24 cellular contexts compared by ENCODE assay signal in genomic region chrX:20225488-20225833, GRCh38. TPM values are rescaled to one million over a fixed set of nuclear protein-coding genes. Genes with fewer than 3 reads are reported as not detected.
DNase-seq lines count a peak whose midpoint lies in the region; ATAC-seq, FAIRE-seq and TF ChIP-seq lines count a peak whose summit lies in the region.
"Had no signal": no experiment of that assay in that cellular context is flagged by ENCODE, and none has a peak within 500 bp of the region (broad histone marks: within the 10 kb centered on the region; RNA-seq: fewer than 3 reads in every experiment).

No MANE protein-coding gene starts in this region.

- H3K36me3 Mint-ChIP-seq in activated CD4-positive, alpha-beta T cell treated with anti-CD3 and anti-CD28 coated beads for 36 hours (ENCODE audit: low read depth): peaks cover 21% of the 10 kb centered on the region
- H3K36me3 Mint-ChIP-seq in CD8-positive, alpha-beta memory T cell: peaks cover 3 to 47% (median 5%) of the 10 kb centered on the region in 3 donors
- H3K36me3 Mint-ChIP-seq in progenitor cell of endocrine pancreas (ENCODE audit: insufficient read depth): peaks cover 10% of the 10 kb centered on the region

- H3K27ac Mint-ChIP-seq in activated CD4-positive, alpha-beta T cell treated with anti-CD3 and anti-CD28 coated beads for 36 hours: peak overlapping the region; percentile 55
- H3K27ac Mint-ChIP-seq in CD8-positive, alpha-beta memory T cell: peak overlapping the region in 5 of 8 donors; percentile 28 to 86 (median 63)
- H3K27ac Mint-ChIP-seq in progenitor cell of endocrine pancreas: no peak overlapping the region

- no TSS peak for BruUV-seq in endothelial cell of umbilical vein (replicated peaks; lab: Mats Ljungman, UMichigan)

- no peaks in the 10 kb centered on the region for H3K9me3 Mint-ChIP-seq in activated CD4-positive, alpha-beta T cell treated with anti-CD3 and anti-CD28 coated beads for 36 hours (ENCODE audit: low read depth)
- peaks cover 0 to 2% (median 0%) of the 10 kb centered on the region in 5 donors for H3K9me3 Mint-ChIP-seq in CD8-positive, alpha-beta memory T cell
- H3K9me3 Mint-ChIP-seq in progenitor cell of endocrine pancreas (ENCODE audit: low read depth): peaks cover 28% of the 10 kb centered on the region

- peaks cover 42% of the 10 kb centered on the region for H3K4me1 Mint-ChIP-seq in activated CD4-positive, alpha-beta T cell treated with anti-CD3 and anti-CD28 coated beads for 36 hours
- peaks cover 39 to 89% (median 77%) of the 10 kb centered on the region in 3 donors for H3K4me1 Mint-ChIP-seq in CD8-positive, alpha-beta memory T cell
- peaks cover 1% of the 10 kb centered on the region for H3K4me1 Mint-ChIP-seq in progenitor cell of endocrine pancreas (ENCODE audit: low read depth)

- no peaks in the 10 kb centered on the region for H3K27me3 Mint-ChIP-seq in activated CD4-positive, alpha-beta T cell treated with anti-CD3 and anti-CD28 coated beads for 36 hours
- peaks cover 0 to 3% of the 10 kb centered on the region in 2 donors for H3K27me3 Mint-ChIP-seq in CD8-positive, alpha-beta memory T cell
- no peaks in the 10 kb centered on the region for H3K27me3 Mint-ChIP-seq in progenitor cell of endocrine pancreas

- no peaks in the 10 kb centered on the region for H3K36me3 ChIP-seq in CD8-positive, alpha-beta memory T cell (ENCODE audit: insufficient read depth, low read length)
- no peaks in the 10 kb centered on the region for H3K36me3 ChIP-seq in endothelial cell of umbilical vein (ENCODE audit: control insufficient read depth in 2 of 2, extremely low read depth in 1 of 2, insufficient read depth in 2 of 2, low read length in 2 of 2)
- H3K36me3 ChIP-seq: prostate gland, thoracic aorta, WERI-Rb-1 had no signal

- CTCF ChIA-PET in activated CD4-positive, alpha-beta T cell treated with anti-CD3 and anti-CD28 coated beads for 36 hours (lab: Charles Lee): no interaction called here
- CTCF ChIA-PET in CD8-positive, alpha-beta memory T cell (lab: Charles Lee): no interaction called here
- CTCF ChIA-PET in endothelial cell of umbilical vein (lab: Charles Lee): no interaction called here
- CTCF ChIA-PET in HEK293T (lab: Yijun Ruan, JAX): no interaction called here

- no peak overlapping the region for H3K4me3 ChIP-seq in CD8-positive, alpha-beta memory T cell (ENCODE audit: low read length)
- no peak overlapping the region for H3K4me3 ChIP-seq in endothelial cell of umbilical vein (replicated peaks in 1 of 3; ENCODE audit: insufficient read depth in 1 of 3, low read depth in 1 of 3, low read length in 3 of 3)
- H3K4me3 ChIP-seq: lung, prostate gland, thoracic aorta had no signal

- H3K9me1 ChIP-seq in endothelial cell of umbilical vein (replicated peaks; ENCODE audit: control insufficient read depth, extremely low read depth, insufficient read depth, low read length): no peaks in the 10 kb centered on the region

- peaks cover 11% of the 10 kb centered on the region for H3K4me1 ChIP-seq in CD8-positive, alpha-beta memory T cell (ENCODE audit: insufficient read depth, low read length)
- peaks cover 12% of the 10 kb centered on the region for H3K4me1 ChIP-seq in endothelial cell of umbilical vein (ENCODE audit: control insufficient read depth, extremely low read depth, insufficient read depth, low read length)
- H3K4me1 ChIP-seq: prostate gland had no signal

- intact Hi-C loops in activated CD4-positive, alpha-beta T cell treated with anti-CD3 and anti-CD28 coated beads for 36 hours (cut with DNase I, micrococcal nuclease): loop anchor here (1.0 to 5.0 kb wide), 3 partner anchors 39 to 372 kb away; no protein-coding TSS in a partner anchor
- intact Hi-C loops in endothelial cell of umbilical vein (cut with micrococcal nuclease): no loop called here

- TF ChIP-seq CTCF in endothelial cell of umbilical vein (IDR thresholded peaks at IDR 0.05; ENCODE audit: extremely low read depth in 1 of 2, insufficient read depth in 1 of 2, low read depth in 1 of 2, low read length in 2 of 2): no peak
- TF ChIP-seq CTCF in progenitor cell of endocrine pancreas (IDR thresholded peaks at IDR 0.05; ENCODE audit: unreplicated experiment): no peak

- H3K4me2 ChIP-seq in endothelial cell of umbilical vein (ENCODE audit: insufficient read depth, low read length): no peak overlapping the region
- H3K4me2 ChIP-seq: KMS-11 had no signal

- H3K27ac ChIP-seq in CD8-positive, alpha-beta memory T cell (ENCODE audit: low read depth, low read length): no peak overlapping the region
- no peak overlapping the region for H3K27ac ChIP-seq in endothelial cell of umbilical vein (ENCODE audit: insufficient read depth, low read depth, low read length)
- H3K27ac ChIP-seq: 22Rv1, KMS-11, prostate gland, thoracic aorta, WERI-Rb-1 had no signal

- no peak for TF ChIP-seq POLR2A in endothelial cell of umbilical vein (IDR thresholded peaks at IDR 0.05; ENCODE audit: low read depth, low read length)

- dilution Hi-C loops in endothelial cell of umbilical vein (cut with MboI; ENCODE audit: extremely low pct_ligation_motif_present, low sequenced_read_pairs): no loop called here

- no peaks in the 10 kb centered on the region for H3K9me3 ChIP-seq in CD8-positive, alpha-beta memory T cell (ENCODE audit: low read length)
- no peaks in the 10 kb centered on the region for H3K9me3 ChIP-seq in endothelial cell of umbilical vein (replicated peaks; ENCODE audit: control insufficient read depth, insufficient read depth, low read length)
- H3K9me3 ChIP-seq: prostate gland, thoracic aorta had no signal

- H3K79me2 ChIP-seq in endothelial cell of umbilical vein (ENCODE audit: control insufficient read depth, insufficient read depth, low read length): no peaks in the 10 kb centered on the region

- POLR2A ChIA-PET in activated CD4-positive, alpha-beta T cell treated with anti-CD3 and anti-CD28 coated beads for 36 hours (lab: Charles Lee): interaction anchor here (0.8 kb wide), 1 partner anchor 174 kb away, joined by 8 read pairs; no protein-coding TSS in a partner anchor
- POLR2A ChIA-PET in CD8-positive, alpha-beta memory T cell (lab: Charles Lee): interaction anchor here (0.6 kb wide), 1 partner anchor 194 kb away, joined by 4 read pairs; no protein-coding TSS in a partner anchor
- POLR2A ChIA-PET in endothelial cell of umbilical vein (lab: Charles Lee) (no interaction called here), HEK293T (lab: Yijun Ruan, JAX) (no interaction called here)

- no peak for DNase-seq in activated CD4-positive, alpha-beta T cell treated with anti-CD3 and anti-CD28 coated beads for 36 hours
- DNase-seq in activated CD4-positive, alpha-beta T cell treated with anti-CD3 and anti-CD28 coated beads for 1 hour: no peak
- no peak for DNase-seq in CD8-positive, alpha-beta memory T cell
- peak; percentile 28 for DNase-seq in endothelial cell of umbilical vein (ENCODE audit: low read depth, low spot score)
- DNase-seq in HEK293T (ENCODE audit: extremely low spot score): no peak
- no peak for DNase-seq in cortex of kidney (lab: John Stamatoyannopoulos, UW)
- no peak for DNase-seq in progenitor cell of endocrine pancreas (ENCODE audit: low spot score, unreplicated experiment)
- DNase-seq: activated naive CD4-positive, alpha-beta T cell; aorta; COR-L47; DMS79; erythroblast; hippocampal formation; NCI-H2171; NCI-H526; stimulated activated CD4-positive, alpha-beta T cell treated with anti-CD3 and anti-CD28 coated beads, Interleukin-1b, Interleukin-23, amount 100 ng/mL, for 48 hours; WERI-Rb-1 had no signal

- H3K27me3 ChIP-seq in CD8-positive, alpha-beta memory T cell (ENCODE audit: insufficient read depth, low read length, poor library complexity, severe bottlenecking): no peaks in the 10 kb centered on the region
- H3K27me3 ChIP-seq in endothelial cell of umbilical vein (ENCODE audit: control insufficient read depth in 2 of 2, insufficient read depth in 2 of 2, low read length in 2 of 2): no peaks in the 10 kb centered on the region

- no peak overlapping the region for H3K9ac ChIP-seq in endothelial cell of umbilical vein (replicated peaks; ENCODE audit: extremely low read depth, insufficient read depth, low read length)
- H3K9ac ChIP-seq: KMS-11 had no signal

- no peaks in the 10 kb centered on the region for H4K20me1 ChIP-seq in endothelial cell of umbilical vein (replicated peaks; ENCODE audit: control insufficient read depth, extremely low read depth, insufficient read depth, low read length)

- H2AFZ ChIP-seq in endothelial cell of umbilical vein (ENCODE audit: low read depth, low read length): no peak overlapping the region

- no peak for ATAC-seq in activated CD4-positive, alpha-beta T cell treated with anti-CD3 and anti-CD28 coated beads for 36 hours
- ATAC-seq in HG02885 (IDR thresholded peaks at IDR 0.05; ENCODE audit: poor library complexity, unreplicated experiment): peak; percentile 9

- peak; percentile 70 for FAIRE-seq in endothelial cell of umbilical vein (lab: Jason Lieb, UNC)
- FAIRE-seq: H54 had no signal

- no peak overlapping the region for H3K4me3 Mint-ChIP-seq in activated CD4-positive, alpha-beta T cell treated with anti-CD3 and anti-CD28 coated beads for 36 hours
- H3K4me3 Mint-ChIP-seq in CD8-positive, alpha-beta memory T cell: no peak overlapping the region
- H3K4me3 Mint-ChIP-seq in progenitor cell of endocrine pancreas (ENCODE audit: low read depth): no peak overlapping the region

TF ChIP-seq in endothelial cell of umbilical vein, 7 proteins besides CTCF, POLR2A, EP300 and RAD21 (continues in another document):
- TF ChIP-seq MAX (IDR thresholded peaks at IDR 0.05; ENCODE audit: insufficient read depth, insufficient read length): no peak

TF ChIP-seq in HEK293T, 16 proteins besides CTCF, POLR2A, EP300 and RAD21 (continues in another document):
- TF ChIP-seq HDGF (IDR thresholded peaks at IDR 0.05; ENCODE audit: borderline replicate concordance) (no peak), NFRKB (IDR thresholded peaks at IDR 0.05) (no peak), LEF1 (IDR thresholded peaks at IDR 0.05; ENCODE audit: borderline replicate concordance) (no peak), FOXM1 (IDR thresholded peaks at IDR 0.05; ENCODE audit: borderline replicate concordance) (no peak), TARDBP (IDR thresholded peaks at IDR 0.05) (no peak), SUZ12 (IDR thresholded peaks at IDR 0.05) (no peak)

RNA-seq across cellular contexts. Expression of gene RPS6KA3, which starts 41.2 kb away (rescaled TPM):
- total RNA-seq in activated CD4-positive, alpha-beta T cell treated with anti-CD3 and anti-CD28 coated beads for 36 hours: 10 to 100 TPM; 40.7 to 41.5 TPM
- 10 to 100 TPM; 70.1 to 72.7 TPM for total RNA-seq in CD8-positive, alpha-beta memory T cell
- 59.7 TPM for polyA plus RNA-seq in CD8-positive, alpha-beta memory T cell
- 61.6 and 63.6 TPM in 2 replicates for total RNA-seq in endothelial cell of umbilical vein
- 24.4 and 27.7 TPM in 2 replicates for polyA plus RNA-seq in endothelial cell of umbilical vein
- polyA plus RNA-seq in endothelial cell of umbilical vein (2011; cell fraction: cytosol; rRNA removed): 31.2 and 35.5 TPM in 2 replicates
- 32.1 and 40.2 TPM in 2 replicates for polyA plus RNA-seq in endothelial cell of umbilical vein (2011; cell fraction: nucleus; rRNA removed)
- 57.6 and 68.6 TPM in 2 replicates for polyA plus RNA-seq in endothelial cell of umbilical vein (2012)
- 90.1 and 96.1 TPM in 2 replicates for polyA minus RNA-seq in endothelial cell of umbilical vein
- polyA minus RNA-seq in endothelial cell of umbilical vein (2011; cell fraction: cytosol; rRNA and poly(A)+ RNA removed): 51.0 TPM
- 30.3 and 38.4 TPM in 2 replicates for polyA minus RNA-seq in endothelial cell of umbilical vein (2011; cell fraction: nucleus; rRNA and poly(A)+ RNA removed)
- total RNA-seq in progenitor cell of endocrine pancreas: 60.8 and 61.8 TPM in 2 replicates

Comparison
In these comparisons a context has a peak if more than half of its experiments do, and no peak if none do; other contexts are left out.
1. POLR2A ChIA-PET loops: an anchor here in activated CD4-positive, alpha-beta T cell treated with anti-CD3 and anti-CD28 coated beads for 36 hours (0.8 kb wide) and CD8-positive, alpha-beta memory T cell (0.6 kb wide); none called in endothelial cell of umbilical vein and HEK293T.